ENCODE assay signal across 18 cellular contexts in the genomic region with DNA sequence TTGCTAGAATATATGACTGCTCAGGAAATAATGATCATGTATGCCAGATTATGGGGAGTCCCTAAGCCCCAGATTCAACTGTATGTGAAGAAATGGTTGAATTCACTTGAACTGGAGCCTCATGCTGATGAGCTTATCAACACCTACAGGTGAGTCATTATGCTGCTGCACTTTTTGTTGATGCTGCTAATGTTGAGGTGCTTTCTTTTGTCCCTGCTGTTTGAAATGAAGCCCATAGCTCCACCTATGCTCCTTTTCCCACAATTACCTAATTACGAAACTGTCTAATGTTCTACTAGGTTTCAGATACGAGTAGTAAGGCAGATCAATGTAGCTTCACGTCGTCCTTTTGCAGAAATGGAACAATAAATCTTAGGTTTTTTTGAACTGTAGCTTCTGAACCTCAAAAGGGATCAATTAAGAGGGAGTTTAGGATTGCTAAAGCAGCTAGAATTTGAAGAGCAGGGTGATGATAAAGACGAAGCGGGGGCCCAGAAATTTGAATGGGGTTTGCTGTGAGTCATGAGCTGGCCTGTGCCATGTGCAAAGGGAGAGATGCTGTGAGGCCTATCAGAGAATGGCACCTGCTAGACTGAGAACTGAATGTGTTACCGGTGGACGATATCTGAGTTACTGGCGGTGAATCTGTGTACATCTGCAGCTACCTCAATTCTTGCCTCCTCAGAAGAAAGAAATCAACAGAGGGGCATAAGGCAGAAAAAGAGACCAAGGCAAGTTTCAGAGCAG. TPM values are rescaled to one million over a fixed set of nuclear protein-coding genes. Genes with fewer than 3 reads are reported as not detected.
DNase-seq lines count a peak whose midpoint lies in the region; ATAC-seq, FAIRE-seq and TF ChIP-seq lines count a peak whose summit lies in the region.
"Had no signal": no experiment of that assay in that cellular context is flagged by ENCODE, and none has a peak within 500 bp of the region (broad histone marks: within the 10 kb centered on the region; RNA-seq: fewer than 3 reads in every experiment).

No MANE protein-coding gene starts in this region.

- peak; percentile 15 for DNase-seq in stimulated activated CD4-positive, alpha-beta T cell treated with anti-CD3 and anti-CD28 coated beads, Interleukin-4, amount 100 ng/mL, for 1 hour
- DNase-seq in stimulated activated CD4-positive, alpha-beta T cell treated with anti-CD3 and anti-CD28 coated beads, Interleukin-4, amount 100 ng/mL, for 4 hours, result no peak
- DNase-seq in MM.1S (peak; percentile 53), bronchial epithelial cell (ENCODE audit: low read depth) (peak; percentile 74), AG20443 (ENCODE audit: low spot score) (no peak), mesothelial cell of epicardium (ENCODE audit: low spot score in 2 of 2, unreplicated experiment in 2 of 2) (no peak)
- DNase-seq: DMS153, NCI-H1694 treated with DMSO at 0.1 percent for 48 hours, NCI-H510A treated with DMSO at 0.1 percent for 48 hours, psoas muscle had no signal

- no peak overlapping the region for H3K9ac ChIP-seq in MM.1S (ENCODE audit: low read length)

- peaks cover 14% of the 10 kb centered on the region; the same call in 1 of the 2 replicates for H3K4me1 ChIP-seq in MM.1S (ENCODE audit: low read length)

- peaks cover 12% of the 10 kb centered on the region for H3K4me1 Mint-ChIP-seq in mesothelial cell of epicardium

- H3K4me2 ChIP-seq in MM.1S (ENCODE audit: low read depth, low read length), result peak overlapping the region; percentile 18; the same call in 1 of the 2 replicates

- peak overlapping the region; percentile 10; the same call in 1 of the 2 replicates for H3K4me3 ChIP-seq in MM.1S (ENCODE audit: low read length)
- H3K4me3 ChIP-seq in bronchial epithelial cell (ENCODE audit: low read depth, low read length), result no peak overlapping the region
- H3K4me3 ChIP-seq: ascending aorta, gastroesophageal sphincter, lung, psoas muscle, thoracic aorta had no signal

- no peak overlapping the region for H3K27ac Mint-ChIP-seq in mesothelial cell of epicardium
- H3K27ac Mint-ChIP-seq: B cell had no signal

- TF ChIP-seq CTCF in MM.1S (IDR thresholded peaks at IDR 0.05; ENCODE audit: low read length) (peak; percentile 13; the same call in 1 of the 2 replicates), bronchial epithelial cell (IDR thresholded peaks at IDR 0.05; ENCODE audit: insufficient read depth, low read length, severe bottlenecking) (no peak), mesothelial cell of epicardium (IDR thresholded peaks at IDR 0.05; ENCODE audit: unreplicated experiment) (no peak)

- H4K20me1 ChIP-seq in MM.1S (ENCODE audit: insufficient read depth, low read length), result no peaks in the 10 kb centered on the region

- H3K27me3 ChIP-seq in MM.1S (replicated peaks; ENCODE audit: insufficient read depth, low read length) (no peaks in the 10 kb centered on the region), bronchial epithelial cell (ENCODE audit: control insufficient read depth, insufficient read depth, low read length) (no peaks in the 10 kb centered on the region)
- H3K27me3 ChIP-seq: ascending aorta, gastroesophageal sphincter had no signal

- no peaks in the 10 kb centered on the region for H3K9me3 ChIP-seq in MM.1S (replicated peaks; ENCODE audit: insufficient read depth, low read length)
- H3K9me3 ChIP-seq: ascending aorta, gastroesophageal sphincter, psoas muscle, thoracic aorta had no signal

- H3K9me3 Mint-ChIP-seq in mesothelial cell of epicardium, result no peaks in the 10 kb centered on the region

- peak overlapping the region; percentile 57; the same call in 1 of the 2 replicates for H3K27ac ChIP-seq in MM.1S (ENCODE audit: low read length)
- H3K27ac ChIP-seq: ascending aorta, gastroesophageal sphincter, psoas muscle, thoracic aorta had no signal

- no peak overlapping the region for H2AFZ ChIP-seq in MM.1S (ENCODE audit: low read length)

- ATAC-seq in HG02571 (IDR thresholded peaks at IDR 0.05; ENCODE audit: unreplicated experiment), result no peak
- ATAC-seq: gastroesophageal sphincter, psoas muscle had no signal

- no peaks in the 10 kb centered on the region for H3K36me3 Mint-ChIP-seq in mesothelial cell of epicardium

- H3K27me3 Mint-ChIP-seq in mesothelial cell of epicardium (ENCODE audit: low read depth), result peaks cover 30% of the 10 kb centered on the region
- H3K27me3 Mint-ChIP-seq: B cell had no signal

- FAIRE-seq in bronchial epithelial cell (lab: Jason Lieb, UNC), result no peak
- FAIRE-seq: TTC549 had no signal

- H3K9me2 ChIP-seq in MM.1S (replicated peaks; ENCODE audit: insufficient read depth, low read length), result no peaks in the 10 kb centered on the region

- H3K79me2 ChIP-seq in MM.1S (ENCODE audit: low read length), result peaks cover 23% of the 10 kb centered on the region

- H3K4me3 Mint-ChIP-seq in mesothelial cell of epicardium, result no peak overlapping the region
- H3K4me3 Mint-ChIP-seq: B cell had no signal

- peaks cover 5% of the 10 kb centered on the region; the same call in 1 of the 2 replicates for H3F3A ChIP-seq in MM.1S (ENCODE audit: insufficient read depth, low read length)

- H3K36me3 ChIP-seq in MM.1S (replicated peaks; ENCODE audit: insufficient read depth, low read length), result no peaks in the 10 kb centered on the region
- no peaks in the 10 kb centered on the region for H3K36me3 ChIP-seq in bronchial epithelial cell (ENCODE audit: control insufficient read depth, insufficient read depth, low read length)
- H3K36me3 ChIP-seq: ascending aorta, gastroesophageal sphincter, thoracic aorta had no signal

RNA-seq across cellular contexts. Expression of a gene that starts 6.1 kb away (rescaled TPM):
- 250 and 252 TPM in 2 replicates for total RNA-seq in bronchial epithelial cell
- total RNA-seq in mesothelial cell of epicardium, result 197 to 221 TPM (median 199 TPM) in 3 replicates

RNA-seq across cellular contexts. Expression of a gene that starts 53.9 kb away (rescaled TPM):
- total RNA-seq in bronchial epithelial cell, result not detected in 2 replicates
- not detected in 3 replicates for total RNA-seq in mesothelial cell of epicardium
- total RNA-seq: ascending aorta, B cell, gastroesophageal sphincter, LHCN-M2, lung, psoas muscle, thoracic aorta had no signal

Comparison
In these comparisons a context has a peak if more than half of its experiments do, and no peak if none do; other contexts are left out.
1. DNase-seq: peak in stimulated activated CD4-positive, alpha-beta T cell treated with anti-CD3 and anti-CD28 coated beads, Interleukin-4, amount 100 ng/mL, for 1 hour (single experiment), MM.1S (single experiment) and bronchial epithelial cell (single experiment); none in stimulated activated CD4-positive, alpha-beta T cell treated with anti-CD3 and anti-CD28 coated beads, Interleukin-4, amount 100 ng/mL, for 4 hours (0 of 2), AG20443 (single experiment) and mesothelial cell of epicardium (0 of 2).